7 cellular contexts compared by ENCODE assay signal in the genomic region with DNA sequence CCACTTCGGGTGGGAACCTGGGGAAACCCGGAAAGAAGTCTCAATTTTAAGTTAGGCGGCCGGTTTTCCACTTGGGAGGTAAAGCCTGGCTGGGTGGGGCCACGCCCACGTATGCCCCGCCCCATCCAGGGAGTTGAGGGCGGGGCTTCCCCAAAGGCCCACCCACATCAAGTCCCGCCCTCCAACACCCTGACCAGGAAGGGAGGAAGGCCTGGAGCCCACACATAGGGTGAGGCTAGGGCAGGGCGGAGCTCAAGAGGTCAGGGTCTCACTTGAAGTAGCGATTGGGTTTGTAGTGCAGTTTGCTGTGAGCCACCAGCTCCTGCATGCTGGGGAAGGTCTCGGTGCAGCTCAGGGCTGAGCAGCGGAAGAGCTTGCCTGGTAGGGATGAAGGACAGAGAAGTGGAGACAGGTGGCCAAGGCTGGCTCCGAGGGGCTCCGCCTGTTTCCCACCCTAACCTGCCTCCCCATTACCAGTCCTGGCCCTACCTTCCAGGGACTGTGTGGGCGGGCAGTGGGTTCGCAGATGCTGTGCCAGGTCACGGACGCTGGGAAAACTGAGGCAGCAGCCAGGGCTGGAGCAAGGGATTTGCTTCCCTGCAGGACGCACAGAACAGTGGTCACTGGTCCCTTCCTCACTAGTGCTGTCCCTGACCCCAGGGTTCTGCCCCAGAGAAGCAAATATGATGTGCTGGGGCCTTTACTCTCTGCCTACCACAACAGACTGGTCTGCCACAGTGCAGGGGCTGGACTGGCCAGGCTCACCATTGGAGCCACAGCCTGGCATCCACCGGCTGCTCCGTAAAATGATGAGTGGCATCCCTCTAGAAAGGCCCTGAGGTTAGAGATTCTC. TPM values are rescaled to one million over a fixed set of nuclear protein-coding genes. Genes with fewer than 3 reads are reported as not detected.
DNase-seq lines count a peak whose midpoint lies in the region; ATAC-seq, FAIRE-seq and TF ChIP-seq lines count a peak whose summit lies in the region.

No MANE protein-coding gene starts in this region.

- H3K4me3 Mint-ChIP-seq in nephron progenitor cell = peak overlapping the region; percentile 75

- H3K27ac ChIP-seq in K562 (ENCODE audit: extremely low read depth, low read depth, low read length) = peak overlapping the region; percentile 99

- intact Hi-C loops in K562 (cut with micrococcal nuclease) = loop anchor here (5.0 kb wide), 1 partner anchor 100 kb away; a partner anchor contains a TSS

- H3K36me3 Mint-ChIP-seq in nephron progenitor cell (ENCODE audit: low read depth) = peaks cover 5% of the 10 kb centered on the region

- H3K27me3 ChIP-seq in K562 (ENCODE audit: control insufficient read depth in 2 of 2, insufficient read depth in 2 of 2, low read length in 2 of 2) = no peaks in the 10 kb centered on the region

- FAIRE-seq in K562 (lab: Jason Lieb, UNC) = peak; percentile 96
- FAIRE-seq in GM12892 (lab: Jason Lieb, UNC) = no peak

- CTCF ChIA-PET in K562 (lab: Yijun Ruan, JAX; ENCODE audit: low intra/inter-chr PET ratio) = interaction anchor here (0.5 kb wide), 1 partner anchor 162 kb away, joined by 3 read pairs; no protein-coding TSS in a partner anchor

- peaks cover 31% of the 10 kb centered on the region for H3K4me1 Mint-ChIP-seq in nephron progenitor cell

- no TSS peak for BruUV-seq in K562 (replicated peaks; lab: Mats Ljungman, UMichigan)

- TF ChIP-seq CTCF in LNCaP clone FGC (IDR thresholded peaks at IDR 0.05; ENCODE audit: control insufficient read depth, extremely low read depth, insufficient read depth) (no peak), K562 (IDR thresholded peaks at IDR 0.05 in 2 of 3, conservative IDR thresholded peaks at IDR 0.05 in 1 of 3; ENCODE audit: insufficient read depth in 2 of 3, low read depth in 1 of 3, low read length in 3 of 3) (no peak), nephron progenitor cell (IDR thresholded peaks at IDR 0.05) (no peak)

- peak overlapping the region; percentile 97 to 100 for H3K9ac ChIP-seq in K562 (ENCODE audit: insufficient read depth in 1 of 2, low read depth in 2 of 2, low read length in 2 of 2)

- TF ChIP-seq POLR2A in K562 (conservative IDR thresholded peaks at IDR 0.05) (0 out of 2 replicates have a peak, but pooled peaks have one; percentile 27), GM12892 (IDR thresholded peaks at IDR 0.05; ENCODE audit: low read depth, low read length) (no peak)

- WGBS in K562 (ENCODE audit: insufficient coverage, low coverage, missing lambda C conversion rate) = 57% methylated on average over 19 of the region's 22 CpGs

- DNase-seq in G401 (ENCODE audit: low spot score) = peak; percentile 30
- no peak for DNase-seq in LNCaP clone FGC (ENCODE audit: low read depth)
- DNase-seq in K562 (ENCODE audit: extremely low read depth in 1 of 4, low spot score in 3 of 4) = peak; percentile 88 to 92 (median 90)
- no peak for DNase-seq in nephron progenitor cell
- no peak for DNase-seq in Ammon's horn (ENCODE audit: low spot score)
- DNase-seq in GM12892 (ENCODE audit: insufficient read length) = no peak

- H3K9me1 ChIP-seq in K562 (ENCODE audit: control insufficient read depth, insufficient read depth, low read length) = no peaks in the 10 kb centered on the region

- no peaks in the 10 kb centered on the region for H4K20me1 ChIP-seq in K562 (replicated peaks; ENCODE audit: control insufficient read depth, insufficient read depth, low read length)

- H3K27ac Mint-ChIP-seq in nephron progenitor cell = peak overlapping the region; percentile 87

- TF ChIP-seq EP300 in K562 (IDR thresholded peaks at IDR 0.05; ENCODE audit: low read length) = no peak

- H3K9me3 ChIP-seq in K562 (replicated peaks; ENCODE audit: control insufficient read depth, insufficient read depth, low read depth, low read length) = peaks cover 2% of the 10 kb centered on the region

- H2AFZ ChIP-seq in K562 (ENCODE audit: low read depth, low read length) = peak overlapping the region; percentile 47; the same call in 1 of the 2 replicates

- H3K4me2 ChIP-seq in K562 (ENCODE audit: insufficient read depth, low read length) = peak overlapping the region; percentile 83

- no peak for TF ChIP-seq RAD21 in K562 (CRISPR knock-in tag; conservative IDR thresholded peaks at IDR 0.05 in 1 of 2, IDR thresholded peaks at IDR 0.05 in 1 of 2)

- peaks cover 33 to 46% of the 10 kb centered on the region in 2 experiments for H3K4me1 ChIP-seq in K562 (replicated peaks in 1 of 2; ENCODE audit: control insufficient read depth in 2 of 2, insufficient read depth in 2 of 2, low read length in 2 of 2)

- H3K36me3 ChIP-seq in K562 (ENCODE audit: control insufficient read depth, insufficient read depth, low read length) = peaks cover 2% of the 10 kb centered on the region; the same call in 1 of the 3 replicates

- H3K79me2 ChIP-seq in K562 (ENCODE audit: control insufficient read depth, insufficient read depth, low read length) = peaks cover 7% of the 10 kb centered on the region; the same call in 1 of the 3 replicates

- peak overlapping the region; percentile 62 for H3K4me3 ChIP-seq in LNCaP clone FGC (ENCODE audit: low read depth, low read length)
- H3K4me3 ChIP-seq in K562 = peak overlapping the region; percentile 77; the same call in 1 of the 2 replicates

- POLR2A ChIA-PET in K562 (lab: Yijun Ruan, JAX) = interaction anchor here (0.5 to 4.6 kb wide), 4 partner anchors 12 to 190 kb away, joined by 3 to 32 read pairs (median 6); a partner anchor contains a TSS

- no peaks in the 10 kb centered on the region for H3K9me3 Mint-ChIP-seq in nephron progenitor cell

- ATAC-seq in K562 (peak; percentile 81), GM21526 (IDR thresholded peaks at IDR 0.05; ENCODE audit: low FRiP score, unreplicated experiment) (no peak)

- H3K27me3 Mint-ChIP-seq in nephron progenitor cell (ENCODE audit: low read depth, poor library complexity) = peaks cover 10% of the 10 kb centered on the region

- in situ Hi-C loops in G401 (cut with HindIII; ENCODE audit: low sequenced_read_pairs) = no loop called here
- in situ Hi-C loops in K562 (cut with MboI) = no loop called here

TF ChIP-seq in K562, 482 proteins besides CTCF, POLR2A, EP300 and RAD21 (continues in another document):
- TF ChIP-seq TARDBP (IDR thresholded peaks at IDR 0.05) = 0 out of 2 replicates have a peak, but pooled peaks have one; percentile 20
- TF ChIP-seq, protein P1, sequence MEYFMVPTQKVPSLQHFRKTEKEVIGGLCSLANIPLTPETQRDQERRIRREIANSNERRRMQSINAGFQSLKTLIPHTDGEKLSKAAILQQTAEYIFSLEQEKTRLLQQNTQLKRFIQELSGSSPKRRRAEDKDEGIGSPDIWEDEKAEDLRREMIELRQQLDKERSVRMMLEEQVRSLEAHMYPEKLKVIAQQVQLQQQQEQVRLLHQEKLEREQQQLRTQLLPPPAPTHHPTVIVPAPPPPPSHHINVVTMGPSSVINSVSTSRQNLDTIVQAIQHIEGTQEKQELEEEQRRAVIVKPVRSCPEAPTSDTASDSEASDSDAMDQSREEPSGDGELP (CRISPR knock-in tag; IDR thresholded peaks at IDR 0.05; ENCODE audit: borderline replicate concordance) = 0 out of 2 replicates have a peak, but pooled peaks have one; percentile 11
- no peak for TF ChIP-seq PHB (CRISPR knock-in tag; IDR thresholded peaks at IDR 0.05)
- peak; percentile 73 for TF ChIP-seq SP1 (CRISPR knock-in tag; IDR thresholded peaks at IDR 0.05)
- no peak for TF ChIP-seq GATA2 (CRISPR knock-in tag; IDR thresholded peaks at IDR 0.05)
- no peak for TF ChIP-seq NR2C1 (IDR thresholded peaks at IDR 0.05)
- TF ChIP-seq NR2C1 (tag; IDR thresholded peaks at IDR 0.05) = no peak

RNA-seq across cellular contexts. Expression of a gene that starts 1.6 kb away (rescaled TPM):
- not detected in 2 replicates for total RNA-seq in G401 (2014; rRNA removed; shearing (Covaris generic))
- 2.9 and 6.1 TPM in 2 replicates for total RNA-seq in K562 (2011; cell fraction: chromatin; rRNA removed; ENCODE audit: low replicate concordance)
- total RNA-seq in K562 (2011; cell fraction: nucleolus; rRNA removed) = 8.3 and 10.9 TPM in 2 replicates
- 6.6 and 9.3 TPM in 2 replicates for total RNA-seq in K562 (2011; cell fraction: nucleoplasm; rRNA removed)
- total RNA-seq in K562 (2014; rRNA removed) (3.8 and 11.0 TPM in 2 replicates), K562 (2014; rRNA removed; fragmentation: Illumina TruSeq; extraction: Trizol) (not detected in 2 replicates), K562 (2015; rRNA removed; fragmentation: Illumina TruSeq; extraction: Trizol) (2.0 and 3.0 TPM in 2 replicates), K562 (2021) (25.8 and 27.2 TPM in 2 replicates)
- polyA plus RNA-seq in K562 (2011; rRNA removed) (1.7 and 4.2 TPM in 2 replicates), K562 (2014; fragmentation: Illumina TruSeq; extraction: Trizol) (2.2 and 10.2 TPM in 2 replicates), K562 (2014; fragmentation: Nextera tagmentation; extraction: Ambion mirVana) (under 1 TPM in 1 of 2 experiments, not detected in 1; 0.03 TPM), K562 (2014; rRNA removed) (15.6 and 16.0 TPM in 2 replicates)
- polyA plus RNA-seq in K562 (2011; cell fraction: cytosol; rRNA removed) = 1.6 and 7.1 TPM in 2 replicates
- 10.5 and 20.0 TPM in 2 replicates for polyA plus RNA-seq in K562 (2011; cell fraction: nucleus; rRNA removed)
- polyA plus RNA-seq in K562 (2012) = 15.2 and 17.6 TPM in 2 replicates
- polyA minus RNA-seq in K562 (2011; rRNA and poly(A)+ RNA removed) = 0.46 and 0.84 TPM in 2 replicates
- polyA minus RNA-seq in K562 (2011; cell fraction: cytosol; rRNA and poly(A)+ RNA removed) = 12.5 and 17.9 TPM in 2 replicates
- polyA minus RNA-seq in K562 (2011; cell fraction: nucleus; rRNA and poly(A)+ RNA removed) = 3.4 and 4.2 TPM in 2 replicates
- 2.7 TPM for polyA plus RNA-seq in GM12892 (2012; ENCODE audit: missing spikeins)

RNA-seq across cellular contexts. Expression of a gene that starts 9.9 kb away (rescaled TPM):
- total RNA-seq in G401 (2014; rRNA removed; shearing (Covaris generic)) = not detected in 2 replicates
- total RNA-seq in K562 (2011; cell fraction: chromatin; rRNA removed; ENCODE audit: low replicate concordance) = 0.69 TPM in 1 of 2 replicates, not detected in the other
- total RNA-seq in K562 (2011; cell fraction: nucleolus; rRNA removed) = 0.39 TPM in 1 of 2 replicates, not detected in the other
- total RNA-seq in K562 (2011; cell fraction: nucleoplasm; rRNA removed) = not detected in 2 replicates
- total RNA-seq in K562 (2014; rRNA removed) (0.05 TPM in 1 of 2 replicates, not detected in the other), K562 (2014; rRNA removed; fragmentation: Illumina TruSeq; extraction: Trizol) (not detected in 2 replicates), K562 (2015; rRNA removed; fragmentation: Illumina TruSeq; extraction: Trizol) (not detected in 2 replicates), K562 (2021) (0.09 and 0.11 TPM in 2 replicates)
- polyA plus RNA-seq in K562 (2011; rRNA removed) (not detected in 2 replicates), K562 (2014; fragmentation: Illumina TruSeq; extraction: Trizol) (0.07 TPM in 1 of 2 replicates, not detected in the other), K562 (2014; fragmentation: Nextera tagmentation; extraction: Ambion mirVana) (not detected), K562 (2014; rRNA removed) (not detected in 2 replicates)
- polyA plus RNA-seq in K562 (2011; cell fraction: cytosol; rRNA removed) = not detected in 2 replicates
- 0.26 TPM in 1 of 2 replicates, not detected in the other for polyA plus RNA-seq in K562 (2011; cell fraction: nucleus; rRNA removed)
- 0.08 TPM in 1 of 2 replicates, not detected in the other for polyA plus RNA-seq in K562 (2012)
- polyA minus RNA-seq in K562 (2011; rRNA and poly(A)+ RNA removed) = not detected in 2 replicates
- not detected in 2 replicates for polyA minus RNA-seq in K562 (2011; cell fraction: cytosol; rRNA and poly(A)+ RNA removed)
- not detected in 2 replicates for polyA minus RNA-seq in K562 (2011; cell fraction: nucleus; rRNA and poly(A)+ RNA removed)
- polyA plus RNA-seq in GM12892 (2012; ENCODE audit: missing spikeins) = 0.15 TPM

Comparison
In these comparisons a context has a peak if more than half of its experiments do, and no peak if none do; other contexts are left out.
1. DNase-seq: peak in G401 (single experiment) and K562 (4 of 4); none in LNCaP clone FGC (single experiment), nephron progenitor cell (single experiment), Ammon's horn (single experiment) and GM12892 (single experiment).